ENCODE assay signal across 28 cellular contexts in the genomic region with DNA sequence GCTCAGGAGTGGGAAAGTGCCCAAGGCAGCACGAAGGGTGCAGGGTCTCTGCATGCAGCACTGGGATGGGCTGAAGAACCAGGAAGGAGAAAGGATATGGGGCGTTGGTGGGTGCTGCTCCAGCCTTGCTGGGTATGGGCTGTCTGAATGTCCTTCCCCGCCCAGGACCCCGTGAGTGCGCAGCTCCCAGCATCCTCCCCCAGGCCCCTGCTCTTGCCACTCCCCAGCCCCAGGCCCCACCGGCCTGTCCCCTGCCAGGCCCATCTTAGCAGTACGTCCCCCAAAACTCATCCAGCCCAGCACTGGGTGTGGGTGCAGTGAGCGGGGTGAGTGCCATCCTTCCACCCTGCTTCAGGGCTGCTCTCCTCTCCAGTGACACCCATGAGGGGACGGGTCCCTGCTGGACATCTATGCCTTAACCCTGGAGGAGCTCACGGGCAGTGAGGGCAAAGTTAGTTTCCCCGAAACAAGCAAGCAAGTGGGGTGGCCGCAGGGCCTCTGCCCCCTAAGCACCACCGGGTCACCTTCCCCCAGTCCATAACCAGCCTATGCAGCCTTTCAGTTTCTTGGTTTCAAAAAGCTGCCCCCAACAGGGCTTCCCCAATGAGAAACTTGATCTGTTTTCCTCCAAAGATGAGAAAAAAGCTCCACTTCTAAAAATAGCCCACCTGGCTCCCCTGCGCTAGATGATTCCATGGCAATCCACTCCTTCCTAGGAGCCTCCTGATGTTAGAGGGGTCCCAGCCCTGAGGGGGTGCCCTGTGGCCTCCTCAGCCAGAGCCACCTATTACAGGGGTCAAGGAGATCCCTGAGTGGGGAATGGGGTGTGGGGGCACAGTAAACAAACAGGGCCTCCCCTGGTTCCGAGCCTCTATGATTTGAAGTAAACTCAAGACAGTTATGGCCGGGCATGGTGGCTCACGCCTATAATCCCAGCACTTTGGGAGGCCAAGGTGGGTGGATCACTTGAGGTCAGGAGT.
DNase-seq lines count a peak whose midpoint lies in the region; TF ChIP-seq lines count a peak whose summit lies in the region.
"Had no signal": no experiment of that assay in that cellular context is flagged by ENCODE, and none has a peak within 500 bp of the region (broad histone marks: within the 10 kb centered on the region; RNA-seq: fewer than 3 reads in every experiment).

No MANE protein-coding gene starts in this region.

- H3K4me1 ChIP-seq in H9 (ENCODE audit: insufficient read depth, low read length): no peaks in the 10 kb centered on the region
- H3K4me1 ChIP-seq in colonic mucosa: no peaks in the 10 kb centered on the region
- H3K4me1 ChIP-seq: A549, body of pancreas, left lung, uterus had no signal

- H3K36me3 Mint-ChIP-seq in activated CD4-positive, alpha-beta T cell treated with anti-CD3 and anti-CD28 coated beads, Interleukin-2, amount 10 ng/mL, durations not matched to agents 7 days and 5 days (ENCODE audit: low read depth): no peaks in the 10 kb centered on the region
- no peaks in the 10 kb centered on the region for H3K36me3 Mint-ChIP-seq in H9 (ENCODE audit: insufficient read depth in 1 of 3, low read depth in 3 of 3)
- H3K36me3 Mint-ChIP-seq: activated naive CD8-positive, alpha-beta T cell; IgD-negative memory B cell; natural killer cell treated with Interleukin-12 subunit alpha and Interleukin-12 subunit beta and Interleukin-15 and Interleukin-18, amount 100 ng/mL, for 72 hours had no signal

- H3K4me1 Mint-ChIP-seq in activated CD4-positive, alpha-beta T cell treated with anti-CD3 and anti-CD28 coated beads, Interleukin-2, amount 10 ng/mL, durations not matched to agents 7 days and 5 days: peaks cover 3% of the 10 kb centered on the region
- peaks cover 0 to 8% of the 10 kb centered on the region in 2 experiments; a peak in 2 of 4 replicates for H3K4me1 Mint-ChIP-seq in H9
- H3K4me1 Mint-ChIP-seq: IgD-negative memory B cell had no signal

- H4K8ac ChIP-seq in H9 (replicated peaks; ENCODE audit: insufficient read length, low read depth, low read length): no peak overlapping the region

- no peak overlapping the region for H3K4ac ChIP-seq in H9 (ENCODE audit: low read depth, low read length)

- no peaks in the 10 kb centered on the region for H3K9me3 Mint-ChIP-seq in activated CD4-positive, alpha-beta T cell treated with anti-CD3 and anti-CD28 coated beads, Interleukin-2, amount 10 ng/mL, durations not matched to agents 7 days and 5 days
- H3K9me3 Mint-ChIP-seq in H9: no peaks in the 10 kb centered on the region
- H3K9me3 Mint-ChIP-seq: effector memory CD8-positive, alpha-beta T cell; IgD-negative memory B cell; natural killer cell treated with Interleukin-12 subunit alpha and Interleukin-12 subunit beta and Interleukin-15 and Interleukin-18, amount 100 ng/mL, for 72 hours had no signal

- WGBS in H9 (ENCODE audit: extremely low coverage, insufficient read length, low lambda C conversion rate): no CpG with 5 or more reads among the region's 17 CpGs

- H3K4me2 ChIP-seq in H9 (ENCODE audit: insufficient read depth, insufficient read length, low read length): no peak overlapping the region
- H3K4me2 ChIP-seq: A549 had no signal

- H2BK12ac ChIP-seq in H9 (ENCODE audit: insufficient read length, low read depth, low read length): no peak overlapping the region

- H4K5ac ChIP-seq in H9 (ENCODE audit: insufficient read length, low read depth, low read length): no peak overlapping the region

- no peak overlapping the region for H3K18ac ChIP-seq in H9 (ENCODE audit: insufficient read length, low read depth, low read length)

- H3K27ac ChIP-seq in H9 (ENCODE audit: insufficient read length, low read depth, low read length) (no peak overlapping the region), colonic mucosa (no peak overlapping the region)
- H3K27ac ChIP-seq: A549, body of pancreas, left lung, skin epidermis, uterus had no signal

- H3K56ac ChIP-seq in H9 (ENCODE audit: insufficient read length, low read depth, low read length): no peak overlapping the region

- no peak overlapping the region for H3K23ac ChIP-seq in H9 (ENCODE audit: insufficient read length, low read depth, low read length)

- H3K9me3 ChIP-seq in H9 (ENCODE audit: control insufficient read depth, low read depth, low read length) (no peaks in the 10 kb centered on the region), colonic mucosa (no peaks in the 10 kb centered on the region)
- H3K9me3 ChIP-seq: A549, body of pancreas, left lung, uterus had no signal

- no peaks in the 10 kb centered on the region for H3K23me2 ChIP-seq in H9 (ENCODE audit: insufficient read length, low read depth, low read length, poor library complexity, severe bottlenecking)

- H3K79me2 ChIP-seq in H9 (ENCODE audit: insufficient read depth, low read length): no peaks in the 10 kb centered on the region

- H2BK15ac ChIP-seq in H9 (ENCODE audit: low read depth, low read length): no peak overlapping the region

- H3K36me3 ChIP-seq in colonic mucosa: no peaks in the 10 kb centered on the region
- H3K36me3 ChIP-seq: left lung, uterus had no signal

- no peak overlapping the region for H3K9ac ChIP-seq in H9 (ENCODE audit: extremely low read depth, insufficient read length, low read length)
- H3K9ac ChIP-seq in colonic mucosa (ENCODE audit: low read depth in 2 of 2, low read length in 2 of 2): no peak overlapping the region

- peak overlapping the region; percentile 75 for H3K14ac ChIP-seq in H9 (ENCODE audit: insufficient read depth, low read length)

- CTCF ChIA-PET in activated CD4-positive, alpha-beta T cell treated with anti-CD3 and anti-CD28 coated beads, Interleukin-2, amount 10 ng/mL, durations not matched to agents 7 days and 5 days (lab: Charles Lee): interaction anchor here (0.7 kb wide), 1 partner anchor 16 kb away, joined by 4 read pairs; no protein-coding TSS in a partner anchor

- H3K27me3 Mint-ChIP-seq in activated CD4-positive, alpha-beta T cell treated with anti-CD3 and anti-CD28 coated beads, Interleukin-2, amount 10 ng/mL, durations not matched to agents 7 days and 5 days: no peaks in the 10 kb centered on the region
- no peaks in the 10 kb centered on the region for H3K27me3 Mint-ChIP-seq in H9 (ENCODE audit: low read depth)
- H3K27me3 Mint-ChIP-seq: activated naive CD8-positive, alpha-beta T cell; effector memory CD8-positive, alpha-beta T cell; natural killer cell treated with Interleukin-12 subunit alpha and Interleukin-12 subunit beta and Interleukin-15 and Interleukin-18, amount 100 ng/mL, for 72 hours; progenitor cell of endocrine pancreas had no signal

- intact Hi-C loops in colonic mucosa (cut with DNase I): loop anchor here (10.0 kb wide), 1 partner anchor 80 kb away; no protein-coding TSS in a partner anchor

- H3T11ph ChIP-seq in H9 (ENCODE audit: low read length): no peak overlapping the region

- H3K4me3 Mint-ChIP-seq in activated CD4-positive, alpha-beta T cell treated with anti-CD3 and anti-CD28 coated beads, Interleukin-2, amount 10 ng/mL, durations not matched to agents 7 days and 5 days: no peak overlapping the region
- H3K4me3 Mint-ChIP-seq in H9: no peak overlapping the region
- H3K4me3 Mint-ChIP-seq: activated naive CD8-positive, alpha-beta T cell; effector memory CD8-positive, alpha-beta T cell; IgD-negative memory B cell; natural killer cell treated with Interleukin-12 subunit alpha and Interleukin-12 subunit beta and Interleukin-15 and Interleukin-18, amount 100 ng/mL, for 72 hours had no signal

- TF ChIP-seq CTCF in H9 (conservative IDR thresholded peaks at IDR 0.05): no peak
- no peak for TF ChIP-seq CTCF in colonic mucosa (IDR thresholded peaks at IDR 0.05)

- peak overlapping the region; percentile 46 for H3K27ac Mint-ChIP-seq in activated CD4-positive, alpha-beta T cell treated with anti-CD3 and anti-CD28 coated beads, Interleukin-2, amount 10 ng/mL, durations not matched to agents 7 days and 5 days
- H3K27ac Mint-ChIP-seq in H9: peak overlapping the region in 2 of 3 experiments; percentile 34 to 35; a peak in 1 of 7 replicates
- H3K27ac Mint-ChIP-seq: activated naive CD8-positive, alpha-beta T cell; effector memory CD8-positive, alpha-beta T cell; IgD-negative memory B cell; progenitor cell of endocrine pancreas had no signal

- H4K20me1 ChIP-seq in H9 (ENCODE audit: control insufficient read depth, insufficient read depth, insufficient read length): no peaks in the 10 kb centered on the region

- no peak for DNase-seq in activated CD4-positive, alpha-beta T cell treated with anti-CD3 and anti-CD28 coated beads, Interleukin-2, amount 10 ng/mL, durations not matched to agents 7 days and 5 days
- DNase-seq in activated CD4-positive, alpha-beta T cell treated with anti-CD3 and anti-CD28 coated beads for 48 hours: no peak
- DNase-seq in H9 (no peak), iPS-NIHi11 (ENCODE audit: low spot score) (peak; percentile 20), T-helper 1 cell (no peak), colonic mucosa (no peak), NCI-H345 (lab: John Stamatoyannopoulos, UW) (no peak)
- peak; percentile 7 for DNase-seq in stimulated activated CD8-positive, alpha-beta memory T cell treated with anti-CD3 and anti-CD28 coated beads, Interleukin-4, amount 100 ng/mL, for 48 hours
- DNase-seq: activated CD4-positive, alpha-beta T cell treated with anti-CD3 and anti-CD28 coated beads, Interleukin-2, amount 50 U/mL, for 4 hours; C1 segment of cervical spinal cord; effector memory CD8-positive, alpha-beta T cell; EL; midbrain; NCI-H1436; NCI-H2171 treated with DMSO at 0.1 percent for 48 hours; NCI-H774; PC-3; SHP77 treated with DMSO at 0.1 percent for 48 hours; stimulated activated CD4-positive, alpha-beta T cell treated with anti-CD3 and anti-CD28 coated beads, Interleukin-2, amount 100 ng/mL, for 48 hours; uterus had no signal

- no peak overlapping the region for H3K4me3 ChIP-seq in colonic mucosa
- H3K4me3 ChIP-seq: A549, body of pancreas, left lung, skin epidermis, uterus had no signal

- no peak overlapping the region for H2BK20ac ChIP-seq in H9 (ENCODE audit: low read depth, low read length, poor library complexity, severe bottlenecking)

- no peak overlapping the region for H2AK5ac ChIP-seq in H9 (ENCODE audit: insufficient read length, low read length)

- no peak overlapping the region for H2BK120ac ChIP-seq in H9 (ENCODE audit: low read depth, low read length, poor library complexity, severe bottlenecking)

- no peak overlapping the region for H4K91ac ChIP-seq in H9 (ENCODE audit: insufficient read length, low read depth, low read length)

- H3K27me3 ChIP-seq in H9 (ENCODE audit: insufficient read depth, low read length) (no peaks in the 10 kb centered on the region), colonic mucosa (no peaks in the 10 kb centered on the region)
- H3K27me3 ChIP-seq: body of pancreas, left lung, uterus had no signal

- H2AFZ ChIP-seq in H9 (ENCODE audit: low read length): no peak overlapping the region

- POLR2A ChIA-PET in activated CD4-positive, alpha-beta T cell treated with anti-CD3 and anti-CD28 coated beads, Interleukin-2, amount 10 ng/mL, durations not matched to agents 7 days and 5 days (lab: Charles Lee): no interaction called here

- H2BK5ac ChIP-seq in H9 (ENCODE audit: insufficient read length, low read length): no peak overlapping the region

- H3K79me1 ChIP-seq in H9 (ENCODE audit: insufficient read depth, low read depth, low read length, poor library complexity, severe bottlenecking): no peaks in the 10 kb centered on the region

Comparison
In these comparisons a context has a peak if more than half of its experiments do, and no peak if none do; other contexts are left out.
1. DNase-seq: peak in iPS-NIHi11 (single experiment) and stimulated activated CD8-positive, alpha-beta memory T cell treated with anti-CD3 and anti-CD28 coated beads, Interleukin-4, amount 100 ng/mL, for 48 hours (single experiment); none in activated CD4-positive, alpha-beta T cell treated with anti-CD3 and anti-CD28 coated beads, Interleukin-2, amount 10 ng/mL, durations not matched to agents 7 days and 5 days (single experiment), activated CD4-positive, alpha-beta T cell treated with anti-CD3 and anti-CD28 coated beads for 48 hours (single experiment), H9 (single experiment), T-helper 1 cell (0 of 5), colonic mucosa (single experiment) and NCI-H345 (single experiment).